1 cellular context compared by ENCODE assay signal in the genomic region with DNA sequence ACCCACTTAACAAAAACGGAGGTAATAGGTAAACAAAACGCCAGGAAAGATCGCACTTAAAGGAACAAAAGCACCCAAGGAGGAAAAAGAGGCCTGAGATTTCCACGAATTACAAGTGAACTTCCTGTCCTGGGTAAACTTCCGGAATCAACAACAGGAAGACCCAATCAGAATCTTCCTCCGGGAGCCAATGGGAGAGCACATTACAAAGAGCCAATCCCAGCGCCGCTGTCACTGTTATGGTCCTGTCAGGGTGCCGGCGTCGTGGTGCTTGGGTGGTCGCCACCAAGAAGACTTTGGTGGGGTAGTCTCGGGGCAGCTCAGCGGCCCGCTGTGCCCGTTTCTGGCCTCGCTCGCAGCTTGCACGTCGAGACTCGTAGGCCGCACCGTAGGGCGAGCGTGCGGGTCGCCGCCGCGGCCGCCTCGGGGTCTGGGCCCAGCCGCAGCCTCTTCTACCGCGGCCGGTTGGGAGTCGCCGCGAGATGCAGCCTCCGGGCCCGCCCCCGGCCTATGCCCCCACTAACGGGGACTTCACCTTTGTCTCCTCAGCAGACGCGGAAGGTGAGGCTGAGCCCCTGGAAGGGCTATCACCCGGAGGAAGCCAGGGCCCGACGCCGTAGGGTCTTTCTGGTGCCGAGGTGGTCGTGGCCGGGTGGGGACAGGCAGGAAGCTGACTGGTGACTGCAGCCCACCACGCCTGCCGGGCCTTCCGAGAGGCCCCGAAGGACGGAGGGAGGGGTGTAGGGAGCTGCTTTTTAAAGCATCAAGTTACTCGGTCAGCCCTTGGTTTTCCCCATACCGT.
TF ChIP-seq lines count a peak whose summit lies in the region.

YIPF4 (plus strand) TSS at position 231 of the 802 bp plus-strand sequence; CDS start at position 483, 252 bp downstream.

TF ChIP-seq in HepG2, 621 proteins besides CTCF, POLR2A, EP300 and RAD21 (continued from another document and continues in another):
- TF ChIP-seq, protein P1, sequence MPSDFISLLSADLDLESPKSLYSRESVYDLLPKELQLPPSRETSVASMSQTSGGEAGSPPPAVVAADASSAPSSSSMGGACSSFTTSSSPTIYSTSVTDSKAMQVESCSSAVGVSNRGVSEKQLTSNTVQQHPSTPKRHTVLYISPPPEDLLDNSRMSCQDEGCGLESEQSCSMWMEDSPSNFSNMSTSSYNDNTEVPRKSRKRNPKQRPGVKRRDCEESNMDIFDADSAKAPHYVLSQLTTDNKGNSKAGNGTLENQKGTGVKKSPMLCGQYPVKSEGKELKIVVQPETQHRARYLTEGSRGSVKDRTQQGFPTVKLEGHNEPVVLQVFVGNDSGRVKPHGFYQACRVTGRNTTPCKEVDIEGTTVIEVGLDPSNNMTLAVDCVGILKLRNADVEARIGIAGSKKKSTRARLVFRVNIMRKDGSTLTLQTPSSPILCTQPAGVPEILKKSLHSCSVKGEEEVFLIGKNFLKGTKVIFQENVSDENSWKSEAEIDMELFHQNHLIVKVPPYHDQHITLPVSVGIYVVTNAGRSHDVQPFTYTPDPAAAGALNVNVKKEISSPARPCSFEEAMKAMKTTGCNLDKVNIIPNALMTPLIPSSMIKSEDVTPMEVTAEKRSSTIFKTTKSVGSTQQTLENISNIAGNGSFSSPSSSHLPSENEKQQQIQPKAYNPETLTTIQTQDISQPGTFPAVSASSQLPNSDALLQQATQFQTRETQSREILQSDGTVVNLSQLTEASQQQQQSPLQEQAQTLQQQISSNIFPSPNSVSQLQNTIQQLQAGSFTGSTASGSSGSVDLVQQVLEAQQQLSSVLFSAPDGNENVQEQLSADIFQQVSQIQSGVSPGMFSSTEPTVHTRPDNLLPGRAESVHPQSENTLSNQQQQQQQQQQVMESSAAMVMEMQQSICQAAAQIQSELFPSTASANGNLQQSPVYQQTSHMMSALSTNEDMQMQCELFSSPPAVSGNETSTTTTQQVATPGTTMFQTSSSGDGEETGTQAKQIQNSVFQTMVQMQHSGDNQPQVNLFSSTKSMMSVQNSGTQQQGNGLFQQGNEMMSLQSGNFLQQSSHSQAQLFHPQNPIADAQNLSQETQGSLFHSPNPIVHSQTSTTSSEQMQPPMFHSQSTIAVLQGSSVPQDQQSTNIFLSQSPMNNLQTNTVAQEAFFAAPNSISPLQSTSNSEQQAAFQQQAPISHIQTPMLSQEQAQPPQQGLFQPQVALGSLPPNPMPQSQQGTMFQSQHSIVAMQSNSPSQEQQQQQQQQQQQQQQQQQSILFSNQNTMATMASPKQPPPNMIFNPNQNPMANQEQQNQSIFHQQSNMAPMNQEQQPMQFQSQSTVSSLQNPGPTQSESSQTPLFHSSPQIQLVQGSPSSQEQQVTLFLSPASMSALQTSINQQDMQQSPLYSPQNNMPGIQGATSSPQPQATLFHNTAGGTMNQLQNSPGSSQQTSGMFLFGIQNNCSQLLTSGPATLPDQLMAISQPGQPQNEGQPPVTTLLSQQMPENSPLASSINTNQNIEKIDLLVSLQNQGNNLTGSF (CRISPR knock-in tag; IDR thresholded peaks at IDR 0.05) = peak; percentile 96
- TF ChIP-seq MLLT10 (CRISPR knock-in tag; IDR thresholded peaks at IDR 0.05) (no peak), NCOA5 (CRISPR knock-in tag; IDR thresholded peaks at IDR 0.05) (no peak), RAD51 (IDR thresholded peaks at IDR 0.05; ENCODE audit: borderline replicate concordance) (no peak), PRDM15 (CRISPR knock-in tag; IDR thresholded peaks at IDR 0.05) (peak; percentile 72), ZNF773 (CRISPR knock-in tag; IDR thresholded peaks at IDR 0.05; ENCODE audit: borderline replicate concordance) (peak; percentile 85; the same call in 1 of the 2 replicates), ZNF142 (CRISPR knock-in tag; IDR thresholded peaks at IDR 0.05) (peak; percentile 82), ERF (CRISPR knock-in tag; IDR thresholded peaks at IDR 0.05) (peak; percentile 78; the same call in 1 of the 2 replicates), ZNF563 (CRISPR knock-in tag; IDR thresholded peaks at IDR 0.05) (peak; percentile 92), CREB1 (IDR thresholded peaks at IDR 0.05) (peak; percentile 26; the same call in 1 of the 2 replicates), CREB1 (CRISPR knock-in tag; IDR thresholded peaks at IDR 0.05) (no peak), ZNF839 (CRISPR knock-in tag; IDR thresholded peaks at IDR 0.05; ENCODE audit: borderline replicate concordance) (peak; percentile 97; the same call in 1 of the 2 replicates), FOXA3 (CRISPR knock-in tag; IDR thresholded peaks at IDR 0.05) (peak; percentile 96), SMARCC2 (IDR thresholded peaks at IDR 0.05) (no peak), DMAP1 (CRISPR knock-in tag; IDR thresholded peaks at IDR 0.05) (peak; percentile 92), MEIS1 (CRISPR knock-in tag; IDR thresholded peaks at IDR 0.05; ENCODE audit: borderline replicate concordance) (no peak), ZNF781 (CRISPR knock-in tag; IDR thresholded peaks at IDR 0.05; ENCODE audit: borderline replicate concordance, not compliant biosample characterization) (no peak), ISX (CRISPR knock-in tag; conservative IDR thresholded peaks at IDR 0.05) (peak; percentile 72; the same call in 1 of the 2 replicates), MAZ (IDR thresholded peaks at IDR 0.05; ENCODE audit: borderline replicate concordance, low read depth, low read length) (no peak), MAZ (CRISPR knock-in tag; IDR thresholded peaks at IDR 0.05; ENCODE audit: low read depth) (peak; percentile 78), ZNF292 (CRISPR knock-in tag; IDR thresholded peaks at IDR 0.05; ENCODE audit: borderline replicate concordance, low read depth) (0 out of 2 replicates have a peak, but pooled peaks have one; percentile 8), ZNF263 (CRISPR knock-in tag; IDR thresholded peaks at IDR 0.05) (peak; percentile 26; the same call in 1 of the 2 replicates), CBFB (CRISPR knock-in tag; IDR thresholded peaks at IDR 0.05) (peak; percentile 55; the same call in 1 of the 2 replicates)
- TF ChIP-seq, protein P2, sequence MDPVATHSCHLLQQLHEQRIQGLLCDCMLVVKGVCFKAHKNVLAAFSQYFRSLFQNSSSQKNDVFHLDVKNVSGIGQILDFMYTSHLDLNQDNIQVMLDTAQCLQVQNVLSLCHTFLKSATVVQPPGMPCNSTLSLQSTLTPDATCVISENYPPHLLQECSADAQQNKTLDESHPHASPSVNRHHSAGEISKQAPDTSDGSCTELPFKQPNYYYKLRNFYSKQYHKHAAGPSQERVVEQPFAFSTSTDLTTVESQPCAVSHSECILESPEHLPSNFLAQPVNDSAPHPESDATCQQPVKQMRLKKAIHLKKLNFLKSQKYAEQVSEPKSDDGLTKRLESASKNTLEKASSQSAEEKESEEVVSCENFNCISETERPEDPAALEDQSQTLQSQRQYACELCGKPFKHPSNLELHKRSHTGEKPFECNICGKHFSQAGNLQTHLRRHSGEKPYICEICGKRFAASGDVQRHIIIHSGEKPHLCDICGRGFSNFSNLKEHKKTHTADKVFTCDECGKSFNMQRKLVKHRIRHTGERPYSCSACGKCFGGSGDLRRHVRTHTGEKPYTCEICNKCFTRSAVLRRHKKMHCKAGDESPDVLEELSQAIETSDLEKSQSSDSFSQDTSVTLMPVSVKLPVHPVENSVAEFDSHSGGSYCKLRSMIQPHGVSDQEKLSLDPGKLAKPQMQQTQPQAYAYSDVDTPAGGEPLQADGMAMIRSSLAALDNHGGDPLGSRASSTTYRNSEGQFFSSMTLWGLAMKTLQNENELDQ (CRISPR knock-in tag; IDR thresholded peaks at IDR 0.05; ENCODE audit: borderline replicate concordance) = no peak
- TF ChIP-seq, protein P3, sequence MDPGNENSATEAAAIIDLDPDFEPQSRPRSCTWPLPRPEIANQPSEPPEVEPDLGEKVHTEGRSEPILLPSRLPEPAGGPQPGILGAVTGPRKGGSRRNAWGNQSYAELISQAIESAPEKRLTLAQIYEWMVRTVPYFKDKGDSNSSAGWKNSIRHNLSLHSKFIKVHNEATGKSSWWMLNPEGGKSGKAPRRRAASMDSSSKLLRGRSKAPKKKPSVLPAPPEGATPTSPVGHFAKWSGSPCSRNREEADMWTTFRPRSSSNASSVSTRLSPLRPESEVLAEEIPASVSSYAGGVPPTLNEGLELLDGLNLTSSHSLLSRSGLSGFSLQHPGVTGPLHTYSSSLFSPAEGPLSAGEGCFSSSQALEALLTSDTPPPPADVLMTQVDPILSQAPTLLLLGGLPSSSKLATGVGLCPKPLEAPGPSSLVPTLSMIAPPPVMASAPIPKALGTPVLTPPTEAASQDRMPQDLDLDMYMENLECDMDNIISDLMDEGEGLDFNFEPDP (CRISPR knock-in tag; conservative IDR thresholded peaks at IDR 0.05) = no peak
- TF ChIP-seq, protein P4, sequence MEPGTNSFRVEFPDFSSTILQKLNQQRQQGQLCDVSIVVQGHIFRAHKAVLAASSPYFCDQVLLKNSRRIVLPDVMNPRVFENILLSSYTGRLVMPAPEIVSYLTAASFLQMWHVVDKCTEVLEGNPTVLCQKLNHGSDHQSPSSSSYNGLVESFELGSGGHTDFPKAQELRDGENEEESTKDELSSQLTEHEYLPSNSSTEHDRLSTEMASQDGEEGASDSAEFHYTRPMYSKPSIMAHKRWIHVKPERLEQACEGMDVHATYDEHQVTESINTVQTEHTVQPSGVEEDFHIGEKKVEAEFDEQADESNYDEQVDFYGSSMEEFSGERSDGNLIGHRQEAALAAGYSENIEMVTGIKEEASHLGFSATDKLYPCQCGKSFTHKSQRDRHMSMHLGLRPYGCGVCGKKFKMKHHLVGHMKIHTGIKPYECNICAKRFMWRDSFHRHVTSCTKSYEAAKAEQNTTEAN (CRISPR knock-in tag; conservative IDR thresholded peaks at IDR 0.05) = peak; percentile 66; the same call in 1 of the 2 replicates
- TF ChIP-seq, protein P5, sequence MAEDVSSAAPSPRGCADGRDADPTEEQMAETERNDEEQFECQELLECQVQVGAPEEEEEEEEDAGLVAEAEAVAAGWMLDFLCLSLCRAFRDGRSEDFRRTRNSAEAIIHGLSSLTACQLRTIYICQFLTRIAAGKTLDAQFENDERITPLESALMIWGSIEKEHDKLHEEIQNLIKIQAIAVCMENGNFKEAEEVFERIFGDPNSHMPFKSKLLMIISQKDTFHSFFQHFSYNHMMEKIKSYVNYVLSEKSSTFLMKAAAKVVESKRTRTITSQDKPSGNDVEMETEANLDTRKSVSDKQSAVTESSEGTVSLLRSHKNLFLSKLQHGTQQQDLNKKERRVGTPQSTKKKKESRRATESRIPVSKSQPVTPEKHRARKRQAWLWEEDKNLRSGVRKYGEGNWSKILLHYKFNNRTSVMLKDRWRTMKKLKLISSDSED (CRISPR knock-in tag; IDR thresholded peaks at IDR 0.05) = no peak
